Comparison of ENCODE assay signal across 14 cellular contexts in the genomic region with DNA sequence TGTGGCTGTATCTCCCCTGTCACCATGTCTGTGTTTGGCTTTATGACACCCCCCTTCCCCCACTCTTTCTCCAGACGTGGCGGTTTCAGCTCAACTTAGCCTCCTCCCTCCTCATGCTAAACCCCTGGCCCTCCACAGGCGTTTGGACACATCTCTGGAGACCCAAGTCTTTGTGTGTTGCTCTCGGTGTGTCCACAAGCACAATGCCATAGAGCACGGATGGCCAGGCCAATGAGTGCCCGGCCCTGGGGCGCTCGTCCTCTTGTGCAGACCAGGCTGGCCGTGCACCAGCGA. TPM values are rescaled to one million over a fixed set of nuclear protein-coding genes. Genes with fewer than 3 reads are reported as not detected.
DNase-seq lines count a peak whose midpoint lies in the region; ATAC-seq and TF ChIP-seq lines count a peak whose summit lies in the region.
"Had no signal": no experiment of that assay in that cellular context is flagged by ENCODE, and none has a peak within 500 bp of the region (broad histone marks: within the 10 kb centered on the region; RNA-seq: fewer than 3 reads in every experiment).

No MANE protein-coding gene starts in this region.

- H3K36me3 ChIP-seq in HUES6 (ENCODE audit: control insufficient read depth, insufficient read depth, low read length): no peaks in the 10 kb centered on the region
- no peaks in the 10 kb centered on the region for H3K36me3 ChIP-seq in kidney epithelial cell (ENCODE audit: control insufficient read depth, insufficient read depth, low read length)
- H3K36me3 ChIP-seq in smooth muscle cell (ENCODE audit: low read depth): no peaks in the 10 kb centered on the region

- TF ChIP-seq CTCF in astrocyte of the cerebellum (IDR thresholded peaks at IDR 0.05; ENCODE audit: low read depth, low read length, missing control alignments) (no peak), kidney epithelial cell (IDR thresholded peaks at IDR 0.05; ENCODE audit: insufficient read depth, low read length, poor library complexity, severe bottlenecking) (no peak), smooth muscle cell (IDR thresholded peaks at IDR 0.05; ENCODE audit: borderline replicate concordance, insufficient read depth, poor library complexity, severe bottlenecking) (no peak)

- H3K9me3 ChIP-seq in HUES6 (ENCODE audit: control insufficient read depth, insufficient read depth, low read depth, low read length) (no peaks in the 10 kb centered on the region), smooth muscle cell (replicated peaks; ENCODE audit: low read depth) (no peaks in the 10 kb centered on the region)

- H3K9ac ChIP-seq in HUES6 (ENCODE audit: low read length): peak overlapping the region; percentile 22
- H3K9ac ChIP-seq in smooth muscle cell (ENCODE audit: low read depth): no peak overlapping the region

- no peak for ATAC-seq in GM18909 (IDR thresholded peaks at IDR 0.05; ENCODE audit: poor library complexity, unreplicated experiment)

- H4K20me1 ChIP-seq in smooth muscle cell (ENCODE audit: low read depth): no peaks in the 10 kb centered on the region

- H3F3A ChIP-seq in smooth muscle cell (ENCODE audit: low read depth): peaks cover 6% of the 10 kb centered on the region

- H3K27ac ChIP-seq in HUES6 (ENCODE audit: low read depth, low read length) (no peak overlapping the region), smooth muscle cell (ENCODE audit: low read depth) (no peak overlapping the region)
- H3K27ac ChIP-seq: HL-60 had no signal

- peak overlapping the region; percentile 95 for H3K4me2 ChIP-seq in smooth muscle cell

- H3K4me1 ChIP-seq in HUES6 (ENCODE audit: control insufficient read depth, insufficient read depth, low read length) (peaks cover 37% of the 10 kb centered on the region), smooth muscle cell (ENCODE audit: low read depth) (peaks cover 27% of the 10 kb centered on the region)

- H3K4me3 ChIP-seq in HUES6 (ENCODE audit: low read depth, low read length) (peak overlapping the region; percentile 55), astrocyte of the cerebellum (ENCODE audit: low read depth, low read length) (peak overlapping the region; percentile 32), kidney epithelial cell (ENCODE audit: low read depth, low read length) (peak overlapping the region; percentile 45), smooth muscle cell (peak overlapping the region; percentile 57)

- in situ Hi-C loops in astrocyte of the cerebellum (cut with HindIII; ENCODE audit: low sequenced_read_pairs): loop anchor here (10.0 kb wide), 1 partner anchor 361 kb away; no protein-coding TSS in a partner anchor

- H3K79me2 ChIP-seq in smooth muscle cell (ENCODE audit: low read depth): no peaks in the 10 kb centered on the region

- DNase-seq in astrocyte of the cerebellum (ENCODE audit: low read depth): no peak
- no peak for DNase-seq in kidney epithelial cell (ENCODE audit: low read depth)
- no peak for DNase-seq in smooth muscle cell (lab: John Stamatoyannopoulos, UW; ENCODE audit: unreplicated experiment)
- DNase-seq in activated effector memory CD4-positive, alpha-beta T cell treated with anti-CD3 and anti-CD28 coated beads, Interleukin-2, amount 50 U/mL, for 16 hours: no peak
- no peak for DNase-seq in D341Med (ENCODE audit: low spot score)
- no peak for DNase-seq in NCI-H2107 (lab: John Stamatoyannopoulos, UW)
- DNase-seq: activated CD4-positive, alpha-beta T cell treated with anti-CD3 and anti-CD28 coated beads for 36 hours; effector CD8-positive, alpha-beta T cell; GF-D8; NCI-H774 had no signal

- 14% methylated on average over 10 of the region's 10 CpGs for WGBS in smooth muscle cell (ENCODE audit: low lambda C conversion rate)

- H2AFZ ChIP-seq in smooth muscle cell (ENCODE audit: low read depth): peak overlapping the region; percentile 88

- H3K27me3 ChIP-seq in HUES6 (ENCODE audit: control insufficient read depth, insufficient read depth, low read length) (peaks cover 5% of the 10 kb centered on the region; the same call in 1 of the 2 replicates), kidney epithelial cell (ENCODE audit: control insufficient read depth, insufficient read depth, low read length) (no peaks in the 10 kb centered on the region), smooth muscle cell (ENCODE audit: low read depth) (no peaks in the 10 kb centered on the region)

RNA-seq across cellular contexts. Expression of gene PPP1R14A, which starts 0.5 kb away (rescaled TPM):
- total RNA-seq in kidney epithelial cell: 1.6 and 5.3 TPM in 2 replicates
- total RNA-seq in smooth muscle cell: 4.0 and 8.1 TPM in 2 replicates
- polyA plus RNA-seq in smooth muscle cell: 88.4 and 89.7 TPM in 2 replicates
- polyA plus RNA-seq: neural cell had no signal

RNA-seq across cellular contexts. Expression of gene SPINT2, which starts 8.7 kb away (rescaled TPM):
- total RNA-seq in kidney epithelial cell (591 and 806 TPM in 2 replicates), smooth muscle cell (153 and 157 TPM in 2 replicates)
- polyA plus RNA-seq in smooth muscle cell: 201 and 453 TPM in 2 replicates

RNA-seq across cellular contexts. Expression of gene DPF1, which starts 31.7 kb away (rescaled TPM):
- total RNA-seq in kidney epithelial cell: 1.5 and 2.1 TPM in 2 replicates
- 0.27 TPM in 1 of 2 replicates, not detected in the other for total RNA-seq in smooth muscle cell
- 2.4 and 3.1 TPM in 2 replicates for polyA plus RNA-seq in smooth muscle cell

RNA-seq across cellular contexts. Expression of gene C19orf33, which starts 48.3 kb away (rescaled TPM):
- total RNA-seq in kidney epithelial cell (273 and 300 TPM in 2 replicates), smooth muscle cell (97.5 and 136 TPM in 2 replicates)
- 22.1 and 96.5 TPM in 2 replicates for polyA plus RNA-seq in smooth muscle cell
- total RNA-seq: activated CD4-positive, alpha-beta T cell treated with anti-CD3 and anti-CD28 coated beads for 36 hours had no signal
- polyA plus RNA-seq: neural cell had no signal
